ENCODE assay signal across 13 cellular contexts in the genomic region with DNA sequence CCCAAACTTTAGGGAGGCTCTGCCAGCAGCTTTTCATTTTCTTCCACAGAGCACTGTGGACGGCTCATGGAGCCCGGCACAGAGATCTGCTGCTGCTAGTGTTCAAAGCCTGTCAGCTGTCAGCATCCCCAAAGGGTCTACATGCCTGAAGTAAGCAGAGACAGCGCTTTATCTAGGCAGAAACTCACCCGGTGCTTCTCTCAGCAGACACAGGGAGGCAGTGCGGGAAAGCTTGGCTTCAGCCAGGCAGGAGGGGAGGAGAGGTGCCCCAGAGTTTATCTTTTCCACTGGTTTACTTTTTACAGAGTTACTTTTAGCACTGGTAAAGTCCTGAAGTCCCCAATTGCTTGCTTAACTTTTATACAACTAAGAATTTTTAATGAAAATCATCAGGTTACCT.
DNase-seq lines count a peak whose midpoint lies in the region; ATAC-seq and TF ChIP-seq lines count a peak whose summit lies in the region.
"Had no signal": no experiment of that assay in that cellular context is flagged by ENCODE, and none has a peak within 500 bp of the region (broad histone marks: within the 10 kb centered on the region; RNA-seq: fewer than 3 reads in every experiment).

No MANE protein-coding gene starts in this region.

- ATAC-seq in GM19397 (IDR thresholded peaks at IDR 0.05; ENCODE audit: unreplicated experiment), result no peak
- ATAC-seq in GM19455 (IDR thresholded peaks at IDR 0.05; ENCODE audit: unreplicated experiment), result no peak
- ATAC-seq in HG03442 (IDR thresholded peaks at IDR 0.05; ENCODE audit: unreplicated experiment), result no peak

- H4K20me1 ChIP-seq in mammary epithelial cell (ENCODE audit: insufficient read depth, low read length), result no peaks in the 10 kb centered on the region

- H3K36me3 Mint-ChIP-seq in nephron (ENCODE audit: low read depth), result no peaks in the 10 kb centered on the region
- H3K36me3 Mint-ChIP-seq: activated naive CD8-positive, alpha-beta T cell had no signal

- dilution Hi-C loops in mammary epithelial cell (cut with HindIII; ENCODE audit: low sequenced_read_pairs), result no loop called here

- whole genome bisulfite sequencing in mammary epithelial cell (ENCODE audit: low coverage, missing lambda C conversion rate), result 4% methylated on average over 5 of the region's 5 CpGs

- peaks cover 10% of the 10 kb centered on the region for H3K27me3 ChIP-seq in mammary epithelial cell (ENCODE audit: insufficient read depth, low read length)

- intact Hi-C loops in mammary epithelial cell (cut with micrococcal nuclease), result loop anchor here (10.0 kb wide), 2 partner anchors 95 to 345 kb away; no protein-coding TSS in a partner anchor

- BruUV-seq in mammary epithelial cell (replicated peaks; lab: Mats Ljungman, UMichigan), result no TSS peak

- no peak overlapping the region for H3K9ac ChIP-seq in mammary epithelial cell (ENCODE audit: insufficient read depth, low read length)

- no peak overlapping the region for H2AFZ ChIP-seq in mammary epithelial cell (ENCODE audit: low read depth, low read length)

- no peaks in the 10 kb centered on the region for H3K79me2 ChIP-seq in mammary epithelial cell (ENCODE audit: insufficient read depth, low read length)

- peak; percentile 17 for TF ChIP-seq CTCF in GM12865 (IDR thresholded peaks at IDR 0.05; ENCODE audit: insufficient read depth, low read depth, low read length, missing control alignments)
- peak; percentile 16 to 34 for TF ChIP-seq CTCF in mammary epithelial cell (conservative IDR thresholded peaks at IDR 0.05 in 1 of 2, IDR thresholded peaks at IDR 0.05 in 1 of 2; ENCODE audit: extremely low read depth in 1 of 2, insufficient read depth in 1 of 2, low read depth in 1 of 2, low read length in 2 of 2)
- peak; percentile 25 to 54 (median 49) for TF ChIP-seq CTCF in nephron (IDR thresholded peaks at IDR 0.05; ENCODE audit: unreplicated experiment in 3 of 3)

- no peak overlapping the region for H3K4me3 Mint-ChIP-seq in nephron
- H3K4me3 Mint-ChIP-seq: activated naive CD8-positive, alpha-beta T cell had no signal

- CTCF ChIA-PET in mammary epithelial cell (lab: Charles Lee; ENCODE audit: low non-redundant PET), result no interaction called here

- H3K27me3 Mint-ChIP-seq in nephron (ENCODE audit: low read depth), result peaks cover 12% of the 10 kb centered on the region

- in situ Hi-C loops in mammary epithelial cell (cut with MboI; ENCODE audit: low sequenced_read_pairs in 2 of 2), result no loop called here

- H3K9me3 ChIP-seq in mammary epithelial cell (replicated peaks; ENCODE audit: insufficient read depth, low read length), result no peaks in the 10 kb centered on the region

- H3K36me3 ChIP-seq in mammary epithelial cell (ENCODE audit: insufficient read depth, low read length), result no peaks in the 10 kb centered on the region

- DNase-seq in GM12865 (ENCODE audit: low read depth) (peak; percentile 20), HuH-7.5 (ENCODE audit: low spot score) (peak; percentile 18), mammary epithelial cell (no peak), T-helper 2 cell (no peak)
- DNase-seq: dorsolateral prefrontal cortex, hypothalamus, NCI-H446 had no signal

- H3K4me3 ChIP-seq in GM12865 (ENCODE audit: low read depth, low read length), result no peak overlapping the region
- H3K4me3 ChIP-seq in mammary epithelial cell (replicated peaks in 1 of 3; ENCODE audit: insufficient read depth in 1 of 3, low read depth in 2 of 3, low read length in 3 of 3), result no peak overlapping the region
- H3K4me3 ChIP-seq: dorsolateral prefrontal cortex, skin epidermis had no signal

- no peak overlapping the region for H3K27ac ChIP-seq in mammary epithelial cell (ENCODE audit: insufficient read depth, low read depth, low read length)
- H3K27ac ChIP-seq: dorsolateral prefrontal cortex, skin epidermis had no signal

- H3K4me2 ChIP-seq in mammary epithelial cell (ENCODE audit: insufficient read depth, low read depth, low read length), result no peak overlapping the region

- H3K9me3 Mint-ChIP-seq in nephron, result no peaks in the 10 kb centered on the region

- no peaks in the 10 kb centered on the region for H3K4me1 ChIP-seq in mammary epithelial cell (ENCODE audit: insufficient read depth, low read length)

- H3K27ac Mint-ChIP-seq in nephron, result no peak overlapping the region
- H3K27ac Mint-ChIP-seq: activated naive CD8-positive, alpha-beta T cell had no signal

- no peaks in the 10 kb centered on the region for H3K4me1 Mint-ChIP-seq in nephron

Comparison
In these comparisons a context has a peak if more than half of its experiments do, and no peak if none do; other contexts are left out.
1. DNase-seq: peak in GM12865 (single experiment) and HuH-7.5 (single experiment); none in mammary epithelial cell (single experiment) and T-helper 2 cell (0 of 5).
2. Peak in every context shown above with its lines, with median percentiles within 50 percentile points of each other: CTCF ChIP-seq.